Comparison of ENCODE assay signal across 29 cellular contexts in the genomic region with DNA sequence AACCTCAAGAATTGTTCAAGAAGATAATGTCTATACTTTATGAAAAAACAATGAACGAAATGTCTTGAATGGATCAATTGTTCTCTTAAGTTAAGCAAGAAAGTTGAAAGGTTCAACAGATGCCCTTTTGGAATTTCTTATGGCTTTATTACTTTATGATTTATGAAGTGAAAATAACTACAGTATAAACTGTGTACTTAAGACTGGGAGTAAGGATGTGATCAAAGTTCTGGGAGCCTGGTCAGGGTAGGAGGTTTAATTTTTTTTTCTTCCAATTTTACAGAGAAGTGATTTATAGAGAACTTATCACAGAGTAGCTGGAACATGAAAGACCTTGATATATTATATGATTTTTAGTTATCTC.
"Had no signal": no experiment of that assay in that cellular context is flagged by ENCODE, and none has a peak within 500 bp of the region (broad histone marks: within the 10 kb centered on the region; RNA-seq: fewer than 3 reads in every experiment).

No MANE protein-coding gene starts in this region.

- H3K4me3 Mint-ChIP-seq: immature natural killer cell, naive B cell, nephron progenitor cell had no signal

- H3K9me3 Mint-ChIP-seq: immature natural killer cell had no signal

- H3K36me3 ChIP-seq: esophagus squamous epithelium, heart right ventricle, lower lobe of right lung, ovary, right lobe of liver, tibial artery, upper lobe of left lung, uterus had no signal

- H3K4me3 ChIP-seq: coronary artery, esophagus squamous epithelium, heart right ventricle, lower lobe of right lung, ovary, right lobe of liver, smooth muscle cell, testis, tibial artery, upper lobe of left lung, uterus had no signal

- H3K27me3 ChIP-seq: esophagus squamous epithelium, ovary, right lobe of liver, testis, tibial artery, upper lobe of left lung, uterus had no signal

- FAIRE-seq: endometrium had no signal

- H3K27ac Mint-ChIP-seq: immature natural killer cell, naive B cell, nephron progenitor cell had no signal

- H3K9me3 ChIP-seq: esophagus squamous epithelium, heart right ventricle, lower lobe of right lung, ovary, right lobe of liver, testis, tibial artery, upper lobe of left lung, uterus had no signal

- H3K27ac ChIP-seq: coronary artery, esophagus squamous epithelium, heart right ventricle, lower lobe of right lung, ovary, right lobe of liver, testis, tibial artery, upper lobe of left lung, uterus had no signal

- H3K4me2 ChIP-seq: smooth muscle cell had no signal

- ATAC-seq: heart right ventricle, left ventricle myocardium superior, lower lobe of right lung, right lobe of liver had no signal

- DNase-seq: central memory CD4-positive, alpha-beta T cell; dermis blood vessel endothelial cell; effector memory CD4-positive, alpha-beta T cell; erythroblast; esophagus squamous epithelium; foreskin melanocyte; glutamatergic neuron; heart right ventricle; hypothalamus; immature natural killer cell; islet precursor cell; kidney glomerular epithelial cell; left ventricle myocardium superior; lower lobe of right lung; naive B cell; nephron progenitor cell; occipital lobe; ovary; retina; right lobe of liver; stimulated activated CD4-positive, alpha-beta T cell treated with anti-CD3 and anti-CD28 coated beads, Interleukin-12 subunit alpha, Interleukin-12 subunit beta, amount 100 ng/mL, for 4 hours; substantia nigra; testis; tibial artery; upper lobe of left lung; uterus had no signal

- H3K4me1 Mint-ChIP-seq: immature natural killer cell had no signal

- H3K4me1 ChIP-seq: esophagus squamous epithelium, heart right ventricle, lower lobe of right lung, right lobe of liver, testis, tibial artery, upper lobe of left lung, uterus had no signal

- H3K36me3 Mint-ChIP-seq: immature natural killer cell had no signal
